8 cellular contexts compared by ENCODE assay signal in the genomic region with DNA sequence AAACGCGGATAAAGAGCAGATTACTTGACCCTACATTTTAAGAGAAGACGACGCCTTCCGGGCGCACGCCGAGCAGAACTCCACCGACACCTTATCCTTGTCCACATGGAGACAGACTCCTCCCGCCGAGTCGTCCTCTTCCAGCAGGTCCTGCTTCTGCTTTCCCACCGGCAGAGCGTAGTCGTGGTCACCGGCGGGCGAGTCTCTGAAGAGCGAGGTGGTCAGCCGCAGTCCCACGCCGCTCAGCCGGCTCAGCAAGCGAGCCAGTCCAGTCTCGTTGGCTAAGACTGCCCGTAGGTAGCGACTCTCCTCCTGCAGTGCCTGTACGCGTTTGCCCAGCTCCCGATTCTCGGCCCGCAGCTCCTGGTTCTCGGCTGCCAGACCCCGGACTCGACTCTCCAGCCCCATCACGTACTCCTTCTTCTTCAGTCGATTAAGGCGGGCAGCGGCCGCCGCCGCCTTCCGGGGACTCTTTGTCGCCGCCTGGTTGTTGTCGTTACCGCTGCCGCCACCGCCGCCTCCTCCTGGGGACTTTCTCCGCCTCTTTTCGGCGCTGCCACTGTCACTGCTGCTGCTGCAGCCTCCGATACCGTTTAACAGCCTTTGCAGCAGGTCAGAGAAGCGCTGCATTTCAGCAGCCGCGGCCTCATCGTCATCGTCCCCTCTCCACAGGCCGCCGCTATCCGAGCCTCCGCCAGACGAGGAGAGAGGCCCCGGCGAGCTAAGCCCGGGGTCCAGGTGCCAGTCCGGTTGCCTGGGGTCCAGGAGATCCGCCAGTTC. TPM values are rescaled to one million over a fixed set of nuclear protein-coding genes. Genes with fewer than 3 reads are reported as not detected.
DNase-seq lines count a peak whose midpoint lies in the region; ATAC-seq and TF ChIP-seq lines count a peak whose summit lies in the region.

No MANE protein-coding gene starts in this region.

- DNase-seq in GM06990 (ENCODE audit: extremely low read depth, insufficient read length) (peak; percentile 88), GOT3 (lab: John Stamatoyannopoulos, UW) (peak; percentile 18), Kasumi-1 (lab: John Stamatoyannopoulos, UW) (peak; percentile 79 to 81), cardiac septum (ENCODE audit: low spot score) (peak; percentile 89), pons (ENCODE audit: low spot score) (peak; percentile 74), upper lobe of right lung (peak; percentile 92)

- H3K36me3 ChIP-seq in GM06990 (ENCODE audit: control insufficient read depth, insufficient read depth, low read length) (no peaks in the 10 kb centered on the region; the same call in none of the 2 replicates), upper lobe of right lung (peaks cover 37% of the 10 kb centered on the region)

- H3K27me3 ChIP-seq in GM06990 (replicated peaks; ENCODE audit: control insufficient read depth, insufficient read depth, low read length) (no peaks in the 10 kb centered on the region), upper lobe of right lung (no peaks in the 10 kb centered on the region)

- H3K4me1 Mint-ChIP-seq in activated naive CD8-positive, alpha-beta T cell (ENCODE audit: low read depth) = peaks cover 42% of the 10 kb centered on the region

- H3K4me3 ChIP-seq in GM06990 (replicated peaks; ENCODE audit: low read depth, low read length) (peak overlapping the region; percentile 86), upper lobe of right lung (peak overlapping the region; percentile 94)

- H3K4me1 ChIP-seq in upper lobe of right lung = peaks cover 37% of the 10 kb centered on the region

- no peaks in the 10 kb centered on the region for H3K9me3 ChIP-seq in upper lobe of right lung

- TF ChIP-seq CTCF in GM06990 (IDR thresholded peaks at IDR 0.05; ENCODE audit: insufficient read depth, low read length, poor library complexity, severe bottlenecking) (peak; percentile 69), upper lobe of right lung (IDR thresholded peaks at IDR 0.05) (peak; percentile 60)

- peak overlapping the region; percentile 99 for H3K4me3 Mint-ChIP-seq in activated naive CD8-positive, alpha-beta T cell

- no peaks in the 10 kb centered on the region for H3K27me3 Mint-ChIP-seq in activated naive CD8-positive, alpha-beta T cell

- H3K9me3 Mint-ChIP-seq in activated naive CD8-positive, alpha-beta T cell (ENCODE audit: low read depth) = no peaks in the 10 kb centered on the region

- peaks cover 15% of the 10 kb centered on the region for H3K36me3 Mint-ChIP-seq in activated naive CD8-positive, alpha-beta T cell

- peak overlapping the region; percentile 98 for H3K27ac ChIP-seq in upper lobe of right lung

- intact Hi-C loops in cardiac septum (cut with DNase I) = loop anchor here (1.0 kb wide), 1 partner anchor 36 kb away; a partner anchor contains a TSS
- intact Hi-C loops in upper lobe of right lung (cut with DNase I) = no loop called here

- ATAC-seq in SK-N-SH treated with all-trans-retinoic acid at 6 μM for 48 hours (peak; percentile 60), upper lobe of right lung (peak; percentile 87)

- peak overlapping the region; percentile 95 for H3K27ac Mint-ChIP-seq in activated naive CD8-positive, alpha-beta T cell

TF ChIP-seq in SK-N-SH treated with all-trans-retinoic acid at 6 μM for 48 hours, 23 proteins besides CTCF, POLR2A, EP300 and RAD21:
- TF ChIP-seq ZNF565 (CRISPR knock-in tag; conservative IDR thresholded peaks at IDR 0.05; ENCODE audit: low read depth) (no peak), GLIS3 (CRISPR knock-in tag; IDR thresholded peaks at IDR 0.05) (no peak), PPARA (CRISPR knock-in tag; IDR thresholded peaks at IDR 0.05; ENCODE audit: borderline replicate concordance) (no peak), ZFP3 (CRISPR knock-in tag; IDR thresholded peaks at IDR 0.05) (no peak), ZNF70 (CRISPR knock-in tag; IDR thresholded peaks at IDR 0.05) (no peak)
- TF ChIP-seq, protein P1, sequence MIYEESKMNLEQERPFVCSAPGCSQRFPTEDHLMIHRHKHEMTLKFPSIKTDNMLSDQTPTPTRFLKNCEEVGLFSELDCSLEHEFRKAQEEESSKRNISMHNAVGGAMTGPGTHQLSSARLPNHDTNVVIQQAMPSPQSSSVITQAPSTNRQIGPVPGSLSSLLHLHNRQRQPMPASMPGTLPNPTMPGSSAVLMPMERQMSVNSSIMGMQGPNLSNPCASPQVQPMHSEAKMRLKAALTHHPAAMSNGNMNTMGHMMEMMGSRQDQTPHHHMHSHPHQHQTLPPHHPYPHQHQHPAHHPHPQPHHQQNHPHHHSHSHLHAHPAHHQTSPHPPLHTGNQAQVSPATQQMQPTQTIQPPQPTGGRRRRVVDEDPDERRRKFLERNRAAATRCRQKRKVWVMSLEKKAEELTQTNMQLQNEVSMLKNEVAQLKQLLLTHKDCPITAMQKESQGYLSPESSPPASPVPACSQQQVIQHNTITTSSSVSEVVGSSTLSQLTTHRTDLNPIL (CRISPR knock-in tag; IDR thresholded peaks at IDR 0.05; ENCODE audit: low read depth) = no peak
- TF ChIP-seq, protein P2, sequence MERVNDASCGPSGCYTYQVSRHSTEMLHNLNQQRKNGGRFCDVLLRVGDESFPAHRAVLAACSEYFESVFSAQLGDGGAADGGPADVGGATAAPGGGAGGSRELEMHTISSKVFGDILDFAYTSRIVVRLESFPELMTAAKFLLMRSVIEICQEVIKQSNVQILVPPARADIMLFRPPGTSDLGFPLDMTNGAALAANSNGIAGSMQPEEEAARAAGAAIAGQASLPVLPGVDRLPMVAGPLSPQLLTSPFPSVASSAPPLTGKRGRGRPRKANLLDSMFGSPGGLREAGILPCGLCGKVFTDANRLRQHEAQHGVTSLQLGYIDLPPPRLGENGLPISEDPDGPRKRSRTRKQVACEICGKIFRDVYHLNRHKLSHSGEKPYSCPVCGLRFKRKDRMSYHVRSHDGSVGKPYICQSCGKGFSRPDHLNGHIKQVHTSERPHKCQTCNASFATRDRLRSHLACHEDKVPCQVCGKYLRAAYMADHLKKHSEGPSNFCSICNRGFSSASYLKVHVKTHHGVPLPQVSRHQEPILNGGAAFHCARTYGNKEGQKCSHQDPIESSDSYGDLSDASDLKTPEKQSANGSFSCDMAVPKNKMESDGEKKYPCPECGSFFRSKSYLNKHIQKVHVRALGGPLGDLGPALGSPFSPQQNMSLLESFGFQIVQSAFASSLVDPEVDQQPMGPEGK (CRISPR knock-in tag; IDR thresholded peaks at IDR 0.05; ENCODE audit: borderline replicate concordance) = no peak

RNA-seq across cellular contexts. Expression of a gene that starts 1.0 kb away (rescaled TPM):
- total RNA-seq in cardiac septum (19.4 TPM), upper lobe of right lung (42.8 TPM)

RNA-seq across cellular contexts. Expression of a gene that starts 16.2 kb away (rescaled TPM):
- 44.0 TPM for total RNA-seq in cardiac septum
- total RNA-seq in upper lobe of right lung = 26.1 TPM

RNA-seq across cellular contexts. Expression of a gene that starts 22.0 kb away (rescaled TPM):
- total RNA-seq in cardiac septum (0.54 TPM), upper lobe of right lung (1.2 TPM)

RNA-seq across cellular contexts. Expression of a gene that starts 35.6 kb away (rescaled TPM):
- 45.2 TPM for total RNA-seq in cardiac septum
- 45.2 TPM for total RNA-seq in upper lobe of right lung

RNA-seq across cellular contexts. Expression of a gene that starts 36.8 kb away (rescaled TPM):
- 9.9 TPM for total RNA-seq in cardiac septum
- total RNA-seq in upper lobe of right lung = 9.7 TPM

Comparison
In these comparisons a context has a peak if more than half of its experiments do, and no peak if none do; other contexts are left out.
1. Peak in every context shown above with its lines: DNase-seq, ATAC-seq, H3K4me3 ChIP-seq and H3K27ac ChIP-seq.
2. DNase-seq: peak in every context shown above with its lines; median percentile 92 in upper lobe of right lung; 89 in cardiac septum; 88 in GM06990; 80 in Kasumi-1; 74 in pons; 18 in GOT3.